In genomic region chr1:116940809-116941640, GRCh38 we compare ENCODE assay signal across 28 cellular contexts. TPM values are rescaled to one million over a fixed set of nuclear protein-coding genes. Genes with fewer than 3 reads are reported as not detected.
DNase-seq lines count a peak whose midpoint lies in the region; ATAC-seq and TF ChIP-seq lines count a peak whose summit lies in the region.
"Had no signal": no experiment of that assay in that cellular context is flagged by ENCODE, and none has a peak within 500 bp of the region (broad histone marks: within the 10 kb centered on the region; RNA-seq: fewer than 3 reads in every experiment).

No MANE protein-coding gene starts in this region.

- no peaks in the 10 kb centered on the region for H3K27me3 ChIP-seq in smooth muscle cell (ENCODE audit: low read depth)
- H3K27me3 ChIP-seq: adrenal gland, pancreas, sigmoid colon, suprapubic skin, uterus had no signal

- no peaks in the 10 kb centered on the region for H3F3A ChIP-seq in smooth muscle cell (ENCODE audit: low read depth)

- peak; percentile 15 for DNase-seq in NCI-H82 (lab: John Stamatoyannopoulos, UW)
- no peak for DNase-seq in NCI-H82 treated with DMSO at 0.1 percent for 48 hours (lab: John Stamatoyannopoulos, UW; ENCODE audit: unreplicated experiment)
- DNase-seq in NCI-H128 (lab: John Stamatoyannopoulos, UW; ENCODE audit: unreplicated experiment): peak; percentile 18
- DNase-seq in NCI-H748 (lab: John Stamatoyannopoulos, UW; ENCODE audit: unreplicated experiment): peak; percentile 70
- DNase-seq in smooth muscle cell (lab: John Stamatoyannopoulos, UW; ENCODE audit: unreplicated experiment): no peak
- DNase-seq in DMS114 treated with DMSO at 0.1 percent for 48 hours (lab: John Stamatoyannopoulos, UW; ENCODE audit: unreplicated experiment): no peak
- no peak for DNase-seq in activated CD4-positive, alpha-beta T cell treated with anti-CD3 and anti-CD28 coated beads for 4 hours
- DNase-seq: activated B cell treated with CpG ODN at 0.5 μM for 24 hours; activated CD4-positive, alpha-beta memory T cell treated with anti-CD3 and anti-CD28 coated beads, Interleukin-2, amount 10 ng/mL, durations not matched to agents 7 days and 5 days; activated gamma-delta T cell treated with Interleukin-2 at 50 U/mL for 16 hours; activated T-cell treated with anti-CD3 and anti-CD28 coated beads for 4 hours; adrenal gland; DND-41; left colon; natural killer cell; NCI-H1694 treated with DMSO at 0.1 percent for 48 hours; NCI-H774; pancreas; sigmoid colon; uterus had no signal

- H3K4me3 ChIP-seq in smooth muscle cell: no peak overlapping the region
- H3K4me3 ChIP-seq: A549, adrenal gland, coronary artery, pancreas, sigmoid colon, suprapubic skin, uterus had no signal

- H3K9me3 ChIP-seq in smooth muscle cell (replicated peaks; ENCODE audit: low read depth): no peaks in the 10 kb centered on the region
- H3K9me3 ChIP-seq: A549, adrenal gland, pancreas, sigmoid colon, suprapubic skin, uterus had no signal

- H3K36me3 ChIP-seq in smooth muscle cell (ENCODE audit: low read depth): no peaks in the 10 kb centered on the region
- H3K36me3 ChIP-seq: adrenal gland, uterus had no signal

- TF ChIP-seq CTCF in smooth muscle cell (IDR thresholded peaks at IDR 0.05; ENCODE audit: borderline replicate concordance, insufficient read depth, poor library complexity, severe bottlenecking): no peak

- H2AFZ ChIP-seq in smooth muscle cell (ENCODE audit: low read depth): no peak overlapping the region

- ATAC-seq in HG02884 (IDR thresholded peaks at IDR 0.05; ENCODE audit: unreplicated experiment): no peak
- ATAC-seq: A549; HCT116; HepG2; natural killer cell; stimulated activated effector memory CD8-positive, alpha-beta T cell treated with anti-CD3 and anti-CD28 coated beads, Interleukin-12 subunit alpha, Interleukin-12 subunit beta, amount 100 ng/mL, for 72 hours had no signal

- no peak overlapping the region for H3K9ac ChIP-seq in smooth muscle cell (ENCODE audit: low read depth)

- H4K20me1 ChIP-seq in smooth muscle cell (ENCODE audit: low read depth): peaks cover 58% of the 10 kb centered on the region

- peaks cover 10% of the 10 kb centered on the region for H3K79me2 ChIP-seq in smooth muscle cell (ENCODE audit: low read depth)

- H3K4me2 ChIP-seq in smooth muscle cell: no peak overlapping the region
- H3K4me2 ChIP-seq: A549 had no signal

- 79% methylated on average over 3 of the region's 3 CpGs for WGBS in smooth muscle cell (ENCODE audit: low lambda C conversion rate)

- H3K4me1 ChIP-seq in smooth muscle cell (ENCODE audit: low read depth): peaks cover 10% of the 10 kb centered on the region
- H3K4me1 ChIP-seq: A549, pancreas, uterus had no signal

- peak overlapping the region; percentile 1 for H3K27ac ChIP-seq in smooth muscle cell (ENCODE audit: low read depth)
- H3K27ac ChIP-seq: A549, C4-2B, coronary artery, pancreas, sigmoid colon, suprapubic skin, uterus had no signal

RNA-seq across cellular contexts. Expression of gene PTGFRN, which starts 31.3 kb away (rescaled TPM):
- total RNA-seq in smooth muscle cell: 97.9 and 152 TPM in 2 replicates
- polyA plus RNA-seq in smooth muscle cell: 62.6 and 64.2 TPM in 2 replicates
- total RNA-seq: activated B cell treated with CpG ODN at 0.5 μM for 24 hours had no signal

Comparison
In these comparisons a context has a peak if more than half of its experiments do, and no peak if none do; other contexts are left out.
1. DNase-seq: peak in NCI-H82 (single experiment), NCI-H128 (single experiment) and NCI-H748 (single experiment); none in NCI-H82 treated with DMSO at 0.1 percent for 48 hours (single experiment), smooth muscle cell (single experiment), DMS114 treated with DMSO at 0.1 percent for 48 hours (single experiment) and activated CD4-positive, alpha-beta T cell treated with anti-CD3 and anti-CD28 coated beads for 4 hours (0 of 2).